Comparison of ENCODE assay signal across 8 cellular contexts in the genomic region with DNA sequence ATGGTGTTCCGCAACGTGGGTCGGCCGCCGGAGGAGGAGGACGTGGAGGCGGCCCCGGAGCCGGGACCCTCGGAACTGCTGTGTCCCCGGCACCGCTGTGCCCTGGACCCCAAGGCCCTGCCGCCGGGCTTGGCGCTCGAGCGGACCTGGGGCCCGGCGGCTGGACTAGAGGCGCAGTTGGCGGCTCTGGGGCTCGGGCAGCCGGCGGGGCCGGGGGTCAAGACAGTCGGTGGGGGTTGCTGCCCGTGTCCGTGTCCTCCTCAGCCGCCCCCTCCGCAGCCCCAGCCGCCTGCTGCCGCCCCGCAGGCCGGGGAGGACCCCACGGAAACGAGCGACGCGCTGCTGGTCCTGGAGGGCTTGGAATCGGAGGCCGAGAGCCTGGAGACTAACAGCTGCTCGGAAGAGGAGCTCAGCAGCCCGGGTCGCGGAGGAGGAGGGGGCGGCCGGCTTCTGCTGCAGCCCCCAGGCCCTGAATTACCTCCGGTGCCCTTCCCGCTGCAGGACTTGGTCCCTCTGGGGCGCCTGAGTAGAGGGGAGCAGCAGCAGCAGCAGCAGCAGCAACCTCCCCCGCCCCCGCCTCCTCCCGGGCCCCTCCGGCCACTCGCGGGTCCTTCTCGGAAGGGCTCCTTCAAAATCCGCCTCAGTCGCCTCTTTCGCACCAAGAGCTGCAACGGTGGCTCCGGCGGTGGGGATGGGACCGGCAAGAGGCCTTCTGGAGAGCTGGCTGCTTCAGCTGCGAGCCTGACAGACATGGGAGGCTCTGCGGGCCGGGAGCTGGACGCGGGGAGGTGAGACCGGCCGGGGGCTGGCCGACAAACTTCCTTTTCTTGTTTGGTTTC. TPM values are rescaled to one million over a fixed set of nuclear protein-coding genes. Genes with fewer than 3 reads are reported as not detected.
A peak's percentile ranks its signal among the peaks of the same experiment; 100 is the strongest.
DNase-seq lines count a peak whose midpoint lies in the region; ATAC-seq and TF ChIP-seq lines count a peak whose summit lies in the region.

No MANE protein-coding gene starts in this region.

- peak overlapping the region; percentile 56 for H3K4me3 ChIP-seq in Jurkat, Clone E6-1 (ENCODE audit: low read length)
- peak overlapping the region; percentile 99 for H3K4me3 ChIP-seq in neural cell (ENCODE audit: low read length)

- H3K4me2 ChIP-seq in neural cell (ENCODE audit: low read length): peak overlapping the region; percentile 81

- no peaks in the 10 kb centered on the region for H3K27me3 ChIP-seq in foreskin keratinocyte
- no peaks in the 10 kb centered on the region for H3K27me3 ChIP-seq in neural cell (ENCODE audit: insufficient read depth, low read depth, low read length)

- DNase-seq in 8988T (peak; percentile 23), foreskin keratinocyte (no peak), globus pallidus (ENCODE audit: low spot score) (no peak), kidney glomerular epithelial cell (lab: John Stamatoyannopoulos, UW) (no peak)
- DNase-seq in Jurkat, Clone E6-1 (ENCODE audit: low read depth, low spot score): no peak
- peak; percentile 68 for DNase-seq in activated CD8-positive, alpha-beta memory T cell treated with anti-CD3 and anti-CD28 coated beads, Interleukin-2, amount 50 U/mL, for 48 hours

- peak overlapping the region; percentile 86 for H3K9ac ChIP-seq in neural cell (ENCODE audit: low read length)

- TF ChIP-seq CTCF in foreskin keratinocyte (conservative IDR thresholded peaks at IDR 0.05) (no peak), neural cell (IDR thresholded peaks at IDR 0.05; ENCODE audit: poor library complexity, severe bottlenecking) (no peak)

- H3K27ac ChIP-seq in foreskin keratinocyte (no peak overlapping the region), neural cell (ENCODE audit: low read length) (peak overlapping the region; percentile 63)

- peak; percentile 12 for ATAC-seq in GM18517 (IDR thresholded peaks at IDR 0.05; ENCODE audit: unreplicated experiment)
- peak; percentile 7 for ATAC-seq in foreskin keratinocyte

- no peaks in the 10 kb centered on the region for H3K9me3 ChIP-seq in neural cell (ENCODE audit: low read length)

- H2AFZ ChIP-seq in neural cell (ENCODE audit: low read depth, low read length): no peak overlapping the region

- H3K36me3 ChIP-seq in neural cell (ENCODE audit: insufficient read depth, low read length): no peaks in the 10 kb centered on the region

- no peaks in the 10 kb centered on the region for H3F3A ChIP-seq in neural cell (ENCODE audit: insufficient read depth, low read length, poor library complexity, severe bottlenecking)

- no peaks in the 10 kb centered on the region for H3K9me2 ChIP-seq in neural cell (ENCODE audit: insufficient read depth, low read length)

- no peak for TF ChIP-seq EP300 in neural cell (conservative IDR thresholded peaks at IDR 0.05; ENCODE audit: poor library complexity, severe bottlenecking)

- H4K20me1 ChIP-seq in neural cell (ENCODE audit: insufficient read depth): peaks cover 4% of the 10 kb centered on the region

- TF ChIP-seq RAD21 in neural cell (conservative IDR thresholded peaks at IDR 0.05): no peak

- H3K79me2 ChIP-seq in neural cell (replicated peaks; ENCODE audit: insufficient read depth, low read length): peaks cover 47% of the 10 kb centered on the region

- peaks cover 7% of the 10 kb centered on the region for H3K4me1 ChIP-seq in foreskin keratinocyte

TF ChIP-seq in neural cell, 6 proteins besides CTCF, POLR2A, EP300 and RAD21:
- no peak for TF ChIP-seq POLR2AphosphoS5 (IDR thresholded peaks at IDR 0.05)
- TF ChIP-seq, protein P1, sequence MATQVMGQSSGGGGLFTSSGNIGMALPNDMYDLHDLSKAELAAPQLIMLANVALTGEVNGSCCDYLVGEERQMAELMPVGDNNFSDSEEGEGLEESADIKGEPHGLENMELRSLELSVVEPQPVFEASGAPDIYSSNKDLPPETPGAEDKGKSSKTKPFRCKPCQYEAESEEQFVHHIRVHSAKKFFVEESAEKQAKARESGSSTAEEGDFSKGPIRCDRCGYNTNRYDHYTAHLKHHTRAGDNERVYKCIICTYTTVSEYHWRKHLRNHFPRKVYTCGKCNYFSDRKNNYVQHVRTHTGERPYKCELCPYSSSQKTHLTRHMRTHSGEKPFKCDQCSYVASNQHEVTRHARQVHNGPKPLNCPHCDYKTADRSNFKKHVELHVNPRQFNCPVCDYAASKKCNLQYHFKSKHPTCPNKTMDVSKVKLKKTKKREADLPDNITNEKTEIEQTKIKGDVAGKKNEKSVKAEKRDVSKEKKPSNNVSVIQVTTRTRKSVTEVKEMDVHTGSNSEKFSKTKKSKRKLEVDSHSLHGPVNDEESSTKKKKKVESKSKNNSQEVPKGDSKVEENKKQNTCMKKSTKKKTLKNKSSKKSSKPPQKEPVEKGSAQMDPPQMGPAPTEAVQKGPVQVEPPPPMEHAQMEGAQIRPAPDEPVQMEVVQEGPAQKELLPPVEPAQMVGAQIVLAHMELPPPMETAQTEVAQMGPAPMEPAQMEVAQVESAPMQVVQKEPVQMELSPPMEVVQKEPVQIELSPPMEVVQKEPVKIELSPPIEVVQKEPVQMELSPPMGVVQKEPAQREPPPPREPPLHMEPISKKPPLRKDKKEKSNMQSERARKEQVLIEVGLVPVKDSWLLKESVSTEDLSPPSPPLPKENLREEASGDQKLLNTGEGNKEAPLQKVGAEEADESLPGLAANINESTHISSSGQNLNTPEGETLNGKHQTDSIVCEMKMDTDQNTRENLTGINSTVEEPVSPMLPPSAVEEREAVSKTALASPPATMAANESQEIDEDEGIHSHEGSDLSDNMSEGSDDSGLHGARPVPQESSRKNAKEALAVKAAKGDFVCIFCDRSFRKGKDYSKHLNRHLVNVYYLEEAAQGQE (IDR thresholded peaks at IDR 0.05; ENCODE audit: borderline replicate concordance): no peak
- no peak for TF ChIP-seq SMC3 (conservative IDR thresholded peaks at IDR 0.05; ENCODE audit: poor library complexity)
- TF ChIP-seq MXI1 (conservative IDR thresholded peaks at IDR 0.05; ENCODE audit: poor library complexity, severe bottlenecking): no peak
- no peak for TF ChIP-seq TAF1 (IDR thresholded peaks at IDR 0.05; ENCODE audit: low read depth)
- TF ChIP-seq EZH2 (IDR thresholded peaks at IDR 0.05; ENCODE audit: borderline replicate concordance, insufficient read depth, low read length, poor library complexity, severe bottlenecking): no peak

RNA-seq across cellular contexts. Expression of a gene that starts 0.8 kb away (rescaled TPM):
- 18.2 TPM for polyA plus RNA-seq in Jurkat, Clone E6-1 (2012; ENCODE audit: insufficient read depth, insufficient read length)
- 13.5 and 16.7 TPM in 2 replicates for total RNA-seq in foreskin keratinocyte
- 2.2 and 2.3 TPM in 2 replicates for polyA plus RNA-seq in foreskin keratinocyte
- 23.7 and 28.6 TPM in 2 replicates for polyA plus RNA-seq in neural cell
- polyA minus RNA-seq in neural cell: 49.0 and 56.5 TPM in 2 replicates

RNA-seq across cellular contexts. Expression of a gene that starts 8.7 kb away (rescaled TPM):
- not detected for polyA plus RNA-seq in Jurkat, Clone E6-1 (2012; ENCODE audit: insufficient read depth, insufficient read length)
- not detected in 2 replicates for total RNA-seq in foreskin keratinocyte
- not detected in 2 replicates for polyA plus RNA-seq in foreskin keratinocyte
- not detected in 2 replicates for polyA plus RNA-seq in neural cell
- polyA minus RNA-seq in neural cell: under 0.01 and 0.12 TPM in 2 replicates

RNA-seq across cellular contexts. Expression of a gene that starts 55.5 kb away (rescaled TPM):
- 59.8 TPM for polyA plus RNA-seq in Jurkat, Clone E6-1 (2012; ENCODE audit: insufficient read depth, insufficient read length)
- total RNA-seq in foreskin keratinocyte: 38.5 and 38.6 TPM in 2 replicates
- polyA plus RNA-seq in foreskin keratinocyte (41.5 and 46.4 TPM in 2 replicates), neural cell (27.5 and 31.7 TPM in 2 replicates)
- 23.1 and 26.4 TPM in 2 replicates for polyA minus RNA-seq in neural cell

Comparison
In these comparisons a context has a peak if more than half of its experiments do, and no peak if none do; other contexts are left out.
1. DNase-seq: peak in 8988T (single experiment) and activated CD8-positive, alpha-beta memory T cell treated with anti-CD3 and anti-CD28 coated beads, Interleukin-2, amount 50 U/mL, for 48 hours (single experiment); none in Jurkat, Clone E6-1 (single experiment), foreskin keratinocyte (0 of 2), globus pallidus (single experiment) and kidney glomerular epithelial cell (single experiment).